Comparison of ENCODE assay signal across 1 cellular context in the genomic region with DNA sequence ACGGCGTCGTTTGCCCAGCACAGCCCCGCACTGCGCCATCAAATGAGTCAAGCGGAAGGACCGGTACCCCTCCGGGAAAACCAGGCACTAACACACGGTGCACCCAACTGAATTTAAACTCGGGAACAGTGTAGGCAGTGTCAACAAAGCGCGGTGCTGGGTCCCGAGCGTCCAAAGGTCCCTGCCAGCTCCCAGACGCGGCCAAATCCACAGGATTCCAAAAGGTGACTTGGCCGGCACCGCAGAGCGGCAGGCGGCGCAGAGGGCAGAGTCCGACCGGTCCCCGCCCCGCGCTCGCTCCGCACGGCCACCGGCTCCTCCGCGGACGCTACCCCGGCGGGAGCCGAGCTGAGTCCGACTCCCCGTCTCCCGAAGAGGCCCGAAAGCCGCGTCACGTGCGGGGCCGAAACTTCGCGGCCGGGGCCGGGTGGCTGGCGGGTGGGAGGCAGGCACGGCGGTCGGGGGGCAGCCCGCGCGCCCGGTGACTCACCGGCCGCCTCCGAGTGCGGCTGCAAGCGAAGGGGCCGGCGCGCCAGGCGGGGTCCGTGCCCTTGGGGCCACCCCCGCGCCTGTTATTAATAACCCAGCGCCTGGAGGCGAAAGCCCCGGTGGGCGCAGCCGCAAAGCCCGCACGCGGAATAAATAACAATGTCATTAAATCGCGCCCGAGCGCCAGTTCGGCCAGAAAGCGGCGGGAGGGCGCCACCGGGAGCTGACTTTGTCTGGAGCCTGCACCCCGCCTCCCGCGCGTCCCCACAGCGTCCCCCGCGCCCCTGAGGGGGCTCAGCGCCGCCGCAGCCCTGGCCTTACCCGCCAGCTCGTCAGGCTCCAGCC.
TF ChIP-seq lines count a peak whose summit lies in the region.

No MANE protein-coding gene starts in this region.

TF ChIP-seq in WTC11, 78 proteins besides CTCF, POLR2A, EP300 and RAD21 (continued from another document and continues in another):
- TF ChIP-seq, protein P1, sequence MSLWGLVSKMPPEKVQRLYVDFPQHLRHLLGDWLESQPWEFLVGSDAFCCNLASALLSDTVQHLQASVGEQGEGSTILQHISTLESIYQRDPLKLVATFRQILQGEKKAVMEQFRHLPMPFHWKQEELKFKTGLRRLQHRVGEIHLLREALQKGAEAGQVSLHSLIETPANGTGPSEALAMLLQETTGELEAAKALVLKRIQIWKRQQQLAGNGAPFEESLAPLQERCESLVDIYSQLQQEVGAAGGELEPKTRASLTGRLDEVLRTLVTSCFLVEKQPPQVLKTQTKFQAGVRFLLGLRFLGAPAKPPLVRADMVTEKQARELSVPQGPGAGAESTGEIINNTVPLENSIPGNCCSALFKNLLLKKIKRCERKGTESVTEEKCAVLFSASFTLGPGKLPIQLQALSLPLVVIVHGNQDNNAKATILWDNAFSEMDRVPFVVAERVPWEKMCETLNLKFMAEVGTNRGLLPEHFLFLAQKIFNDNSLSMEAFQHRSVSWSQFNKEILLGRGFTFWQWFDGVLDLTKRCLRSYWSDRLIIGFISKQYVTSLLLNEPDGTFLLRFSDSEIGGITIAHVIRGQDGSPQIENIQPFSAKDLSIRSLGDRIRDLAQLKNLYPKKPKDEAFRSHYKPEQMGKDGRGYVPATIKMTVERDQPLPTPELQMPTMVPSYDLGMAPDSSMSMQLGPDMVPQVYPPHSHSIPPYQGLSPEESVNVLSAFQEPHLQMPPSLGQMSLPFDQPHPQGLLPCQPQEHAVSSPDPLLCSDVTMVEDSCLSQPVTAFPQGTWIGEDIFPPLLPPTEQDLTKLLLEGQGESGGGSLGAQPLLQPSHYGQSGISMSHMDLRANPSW (CRISPR knock-in tag; conservative IDR thresholded peaks at IDR 0.05; ENCODE audit: low read depth), result no peak
- TF ChIP-seq, protein P2, sequence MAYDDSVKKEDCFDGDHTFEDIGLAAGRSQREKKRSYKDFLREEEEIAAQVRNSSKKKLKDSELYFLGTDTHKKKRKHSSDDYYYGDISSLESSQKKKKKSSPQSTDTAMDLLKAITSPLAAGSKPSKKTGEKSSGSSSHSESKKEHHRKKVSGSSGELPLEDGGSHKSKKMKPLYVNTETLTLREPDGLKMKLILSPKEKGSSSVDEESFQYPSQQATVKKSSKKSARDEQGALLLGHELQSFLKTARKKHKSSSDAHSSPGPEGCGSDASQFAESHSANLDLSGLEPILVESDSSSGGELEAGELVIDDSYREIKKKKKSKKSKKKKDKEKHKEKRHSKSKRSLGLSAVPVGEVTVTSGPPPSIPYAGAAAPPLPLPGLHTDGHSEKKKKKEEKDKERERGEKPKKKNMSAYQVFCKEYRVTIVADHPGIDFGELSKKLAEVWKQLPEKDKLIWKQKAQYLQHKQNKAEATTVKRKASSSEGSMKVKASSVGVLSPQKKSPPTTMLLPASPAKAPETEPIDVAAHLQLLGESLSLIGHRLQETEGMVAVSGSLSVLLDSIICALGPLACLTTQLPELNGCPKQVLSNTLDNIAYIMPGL (CRISPR knock-in tag; IDR thresholded peaks at IDR 0.05), result peak; percentile 16; the same call in 1 of the 2 replicates
- TF ChIP-seq ZBTB21 (CRISPR knock-in tag; IDR thresholded peaks at IDR 0.05; ENCODE audit: borderline replicate concordance) (no peak), FOXJ3 (CRISPR knock-in tag; IDR thresholded peaks at IDR 0.05; ENCODE audit: borderline replicate concordance) (no peak), USF2 (CRISPR knock-in tag; IDR thresholded peaks at IDR 0.05) (peak; percentile 80), ZNF232 (CRISPR knock-in tag; IDR thresholded peaks at IDR 0.05) (no peak), NR3C1 (CRISPR knock-in tag; conservative IDR thresholded peaks at IDR 0.05; ENCODE audit: low read depth) (no peak), PREB (CRISPR knock-in tag; IDR thresholded peaks at IDR 0.05; ENCODE audit: borderline replicate concordance) (no peak; the same call in 1 of the 2 replicates), ZMAT4 (CRISPR knock-in tag; IDR thresholded peaks at IDR 0.05) (no peak), ZNF263 (CRISPR knock-in tag; IDR thresholded peaks at IDR 0.05; ENCODE audit: low read depth) (no peak), AFF4 (CRISPR knock-in tag; IDR thresholded peaks at IDR 0.05; ENCODE audit: borderline replicate concordance) (no peak), IRF2 (CRISPR knock-in tag; IDR thresholded peaks at IDR 0.05; ENCODE audit: borderline replicate concordance, low read depth) (no peak), ERG (CRISPR knock-in tag; IDR thresholded peaks at IDR 0.05) (no peak), GABPB1 (CRISPR knock-in tag; IDR thresholded peaks at IDR 0.05) (0 out of 2 replicates have a peak, but pooled peaks have one; percentile 13), MYBL2 (CRISPR knock-in tag; IDR thresholded peaks at IDR 0.05) (peak; percentile 31; the same call in 1 of the 2 replicates), TCF7 (CRISPR knock-in tag; IDR thresholded peaks at IDR 0.05; ENCODE audit: low read depth) (no peak), FOXP4 (CRISPR knock-in tag; IDR thresholded peaks at IDR 0.05) (0 out of 2 replicates have a peak, but pooled peaks have one; percentile 23), ZNF416 (CRISPR knock-in tag; IDR thresholded peaks at IDR 0.05) (no peak)
- TF ChIP-seq, protein P3, sequence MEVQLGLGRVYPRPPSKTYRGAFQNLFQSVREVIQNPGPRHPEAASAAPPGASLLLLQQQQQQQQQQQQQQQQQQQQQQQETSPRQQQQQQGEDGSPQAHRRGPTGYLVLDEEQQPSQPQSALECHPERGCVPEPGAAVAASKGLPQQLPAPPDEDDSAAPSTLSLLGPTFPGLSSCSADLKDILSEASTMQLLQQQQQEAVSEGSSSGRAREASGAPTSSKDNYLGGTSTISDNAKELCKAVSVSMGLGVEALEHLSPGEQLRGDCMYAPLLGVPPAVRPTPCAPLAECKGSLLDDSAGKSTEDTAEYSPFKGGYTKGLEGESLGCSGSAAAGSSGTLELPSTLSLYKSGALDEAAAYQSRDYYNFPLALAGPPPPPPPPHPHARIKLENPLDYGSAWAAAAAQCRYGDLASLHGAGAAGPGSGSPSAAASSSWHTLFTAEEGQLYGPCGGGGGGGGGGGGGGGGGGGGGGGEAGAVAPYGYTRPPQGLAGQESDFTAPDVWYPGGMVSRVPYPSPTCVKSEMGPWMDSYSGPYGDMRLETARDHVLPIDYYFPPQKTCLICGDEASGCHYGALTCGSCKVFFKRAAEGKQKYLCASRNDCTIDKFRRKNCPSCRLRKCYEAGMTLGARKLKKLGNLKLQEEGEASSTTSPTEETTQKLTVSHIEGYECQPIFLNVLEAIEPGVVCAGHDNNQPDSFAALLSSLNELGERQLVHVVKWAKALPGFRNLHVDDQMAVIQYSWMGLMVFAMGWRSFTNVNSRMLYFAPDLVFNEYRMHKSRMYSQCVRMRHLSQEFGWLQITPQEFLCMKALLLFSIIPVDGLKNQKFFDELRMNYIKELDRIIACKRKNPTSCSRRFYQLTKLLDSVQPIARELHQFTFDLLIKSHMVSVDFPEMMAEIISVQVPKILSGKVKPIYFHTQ (CRISPR knock-in tag; IDR thresholded peaks at IDR 0.05), result no peak
- TF ChIP-seq, protein P4, sequence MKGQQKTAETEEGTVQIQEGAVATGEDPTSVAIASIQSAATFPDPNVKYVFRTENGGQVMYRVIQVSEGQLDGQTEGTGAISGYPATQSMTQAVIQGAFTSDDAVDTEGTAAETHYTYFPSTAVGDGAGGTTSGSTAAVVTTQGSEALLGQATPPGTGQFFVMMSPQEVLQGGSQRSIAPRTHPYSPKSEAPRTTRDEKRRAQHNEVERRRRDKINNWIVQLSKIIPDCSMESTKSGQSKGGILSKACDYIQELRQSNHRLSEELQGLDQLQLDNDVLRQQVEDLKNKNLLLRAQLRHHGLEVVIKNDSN (CRISPR knock-in tag; IDR thresholded peaks at IDR 0.05), result peak; percentile 54; the same call in 1 of the 2 replicates
- TF ChIP-seq, protein P5, sequence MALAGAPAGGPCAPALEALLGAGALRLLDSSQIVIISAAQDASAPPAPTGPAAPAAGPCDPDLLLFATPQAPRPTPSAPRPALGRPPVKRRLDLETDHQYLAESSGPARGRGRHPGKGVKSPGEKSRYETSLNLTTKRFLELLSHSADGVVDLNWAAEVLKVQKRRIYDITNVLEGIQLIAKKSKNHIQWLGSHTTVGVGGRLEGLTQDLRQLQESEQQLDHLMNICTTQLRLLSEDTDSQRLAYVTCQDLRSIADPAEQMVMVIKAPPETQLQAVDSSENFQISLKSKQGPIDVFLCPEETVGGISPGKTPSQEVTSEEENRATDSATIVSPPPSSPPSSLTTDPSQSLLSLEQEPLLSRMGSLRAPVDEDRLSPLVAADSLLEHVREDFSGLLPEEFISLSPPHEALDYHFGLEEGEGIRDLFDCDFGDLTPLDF (CRISPR knock-in tag; IDR thresholded peaks at IDR 0.05), result no peak
